Comparison of ENCODE assay signal across 14 cellular contexts in the genomic region with DNA sequence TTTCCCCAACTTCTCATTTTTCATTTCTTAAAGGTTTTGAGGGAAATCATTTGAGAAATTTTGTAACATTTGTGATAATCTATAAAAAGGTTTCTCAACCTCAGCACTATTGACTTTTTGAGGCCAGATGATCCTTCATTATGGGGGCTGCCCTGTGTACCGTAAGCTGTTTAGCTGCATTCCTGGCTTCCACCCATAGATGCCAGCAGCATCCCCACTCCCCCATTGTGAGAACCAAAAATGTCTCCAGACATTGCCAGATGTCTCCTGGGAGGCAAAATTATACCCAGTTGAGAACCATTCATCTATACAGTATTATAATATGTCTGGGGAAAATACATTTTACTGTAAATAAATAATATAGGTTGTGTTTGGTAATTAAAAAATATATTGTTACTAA.
DNase-seq lines count a peak whose midpoint lies in the region; ATAC-seq and TF ChIP-seq lines count a peak whose summit lies in the region.
"Had no signal": no experiment of that assay in that cellular context is flagged by ENCODE, and none has a peak within 500 bp of the region (broad histone marks: within the 10 kb centered on the region; RNA-seq: fewer than 3 reads in every experiment).

No MANE protein-coding gene starts in this region.

- no peaks in the 10 kb centered on the region for H3K9me2 ChIP-seq in hepatocyte (replicated peaks; ENCODE audit: insufficient read depth)

- peak; percentile 56 for TF ChIP-seq CTCF in A673 (conservative IDR thresholded peaks at IDR 0.05; ENCODE audit: low read depth, low read length)
- peak; percentile 61 for TF ChIP-seq CTCF in H9 (conservative IDR thresholded peaks at IDR 0.05)
- peak; percentile 24 for TF ChIP-seq CTCF in hepatocyte (IDR thresholded peaks at IDR 0.05; ENCODE audit: poor library complexity)

- no peak overlapping the region for H2AK5ac ChIP-seq in H9 (ENCODE audit: insufficient read length, low read length)

- no peak overlapping the region for H3K18ac ChIP-seq in H9 (ENCODE audit: insufficient read length, low read depth, low read length)

- H3K4me2 ChIP-seq in H9 (ENCODE audit: insufficient read depth, insufficient read length, low read length): no peak overlapping the region
- peak overlapping the region; percentile 23 for H3K4me2 ChIP-seq in hepatocyte

- H3K4me1 Mint-ChIP-seq in H9: peaks cover 61 to 62% of the 10 kb centered on the region in 2 experiments
- H3K4me1 Mint-ChIP-seq: B cell had no signal

- no peaks in the 10 kb centered on the region for H3K9me3 Mint-ChIP-seq in H9
- H3K9me3 Mint-ChIP-seq: activated T-cell treated with anti-CD3 and anti-CD28 coated beads, Interleukin-2, amount 50 U/mL, for 4 hours had no signal

- no peak for ATAC-seq in GM18873 (IDR thresholded peaks at IDR 0.05; ENCODE audit: low FRiP score, unreplicated experiment)
- ATAC-seq: activated T-cell treated with anti-CD3 and anti-CD28 coated beads, Interleukin-2, amount 50 U/mL, for 4 hours had no signal

- no peak overlapping the region for H2BK5ac ChIP-seq in H9 (ENCODE audit: insufficient read length, low read length)

- H2BK15ac ChIP-seq in H9 (ENCODE audit: low read depth, low read length): no peak overlapping the region

- no peak overlapping the region for H3K56ac ChIP-seq in H9 (ENCODE audit: insufficient read length, low read depth, low read length)

- H3K36me3 ChIP-seq in A673 (ENCODE audit: insufficient read depth, low read length, poor library complexity, severe bottlenecking): no peaks in the 10 kb centered on the region
- no peaks in the 10 kb centered on the region for H3K36me3 ChIP-seq in hepatocyte (replicated peaks; ENCODE audit: insufficient read depth, low read depth)
- H3K36me3 ChIP-seq: upper lobe of left lung had no signal

- no peak overlapping the region for H3K4me3 ChIP-seq in A673 (ENCODE audit: low read depth, low read length, poor library complexity, severe bottlenecking)
- H3K4me3 ChIP-seq in hepatocyte: no peak overlapping the region
- H3K4me3 ChIP-seq: skin epidermis, upper lobe of left lung had no signal

- no peak overlapping the region for H2BK12ac ChIP-seq in H9 (ENCODE audit: insufficient read length, low read depth, low read length)

- H3K27ac ChIP-seq in A673 (ENCODE audit: low read depth, low read length, poor library complexity, severe bottlenecking): no peak overlapping the region
- no peak overlapping the region for H3K27ac ChIP-seq in H9 (ENCODE audit: insufficient read length, low read depth, low read length)
- peak overlapping the region; percentile 31 for H3K27ac ChIP-seq in hepatocyte
- H3K27ac ChIP-seq: skin epidermis had no signal

- no peak overlapping the region for H4K5ac ChIP-seq in H9 (ENCODE audit: insufficient read length, low read depth, low read length)

- peaks cover 0 to 10% (median 4%) of the 10 kb centered on the region in 3 experiments; a peak in 4 of 7 replicates for H3K36me3 Mint-ChIP-seq in H9 (ENCODE audit: insufficient read depth in 1 of 3, low read depth in 3 of 3)

- no peaks in the 10 kb centered on the region for H4K20me1 ChIP-seq in H9 (ENCODE audit: control insufficient read depth, insufficient read depth, insufficient read length)
- H4K20me1 ChIP-seq in hepatocyte (ENCODE audit: insufficient read depth, poor library complexity, severe bottlenecking): peaks cover 26% of the 10 kb centered on the region

- H4K91ac ChIP-seq in H9 (ENCODE audit: insufficient read length, low read depth, low read length): no peak overlapping the region

- H2BK120ac ChIP-seq in H9 (ENCODE audit: low read depth, low read length, poor library complexity, severe bottlenecking): no peak overlapping the region

- H3K79me2 ChIP-seq in H9 (ENCODE audit: insufficient read depth, low read length) (peaks cover 10% of the 10 kb centered on the region; the same call in 1 of the 2 replicates), hepatocyte (peaks cover 80% of the 10 kb centered on the region)

- no peak overlapping the region for H4K8ac ChIP-seq in H9 (replicated peaks; ENCODE audit: insufficient read length, low read depth, low read length)

- no peak overlapping the region for H3K9ac ChIP-seq in H9 (ENCODE audit: extremely low read depth, insufficient read length, low read length)

- DNase-seq in A673 (ENCODE audit: low spot score): peak; percentile 70
- DNase-seq in H9: no peak
- DNase-seq in SK-MEL-5 (ENCODE audit: low read depth, low spot score): peak; percentile 8
- DNase-seq in hepatocyte (ENCODE audit: low spot score): no peak
- no peak for DNase-seq in activated CD8-positive, alpha-beta memory T cell treated with anti-CD3 and anti-CD28 coated beads for 24 hours
- no peak for DNase-seq in hepatic stellate cell (ENCODE audit: low spot score)
- DNase-seq in HEK293T (ENCODE audit: extremely low spot score): no peak
- DNase-seq: activated T-cell treated with anti-CD3 and anti-CD28 coated beads, Interleukin-2, amount 50 U/mL, for 4 hours; aorta; NCI-H2081; upper lobe of left lung had no signal

- no CpG with 5 or more reads among the region's 1 CpG for WGBS in H9 (ENCODE audit: extremely low coverage, insufficient read length, low lambda C conversion rate)
- 83% methylated on average over 1 of the region's 1 CpG for whole genome bisulfite sequencing in hepatocyte (ENCODE audit: low lambda C conversion rate, missing lambda C conversion rate)

- POLR2A ChIA-PET in A673 (lab: Charles Lee; ENCODE audit: low non-redundant PET) (no interaction called here), HEK293T (lab: Yijun Ruan, JAX) (no interaction called here)

- no peaks in the 10 kb centered on the region for H3K27me3 Mint-ChIP-seq in H9 (ENCODE audit: low read depth)
- H3K27me3 Mint-ChIP-seq: B cell had no signal

- no TSS peak for BruUV-seq in A673 (replicated peaks; lab: Mats Ljungman, UMichigan)

- H2AFZ ChIP-seq in H9 (ENCODE audit: low read length): no peak overlapping the region
- no peak overlapping the region for H2AFZ ChIP-seq in hepatocyte

- H3K9me3 ChIP-seq in A673 (ENCODE audit: low read depth, low read length, poor library complexity, severe bottlenecking): no peaks in the 10 kb centered on the region
- H3K9me3 ChIP-seq in H9 (ENCODE audit: control insufficient read depth, low read depth, low read length): no peaks in the 10 kb centered on the region
- H3K9me3 ChIP-seq in hepatocyte (ENCODE audit: low read depth): no peaks in the 10 kb centered on the region
- H3K9me3 ChIP-seq: upper lobe of left lung had no signal

- H3K27me3 ChIP-seq in A673 (replicated peaks; ENCODE audit: insufficient read depth, low read depth, low read length, poor library complexity) (no peaks in the 10 kb centered on the region), H9 (ENCODE audit: insufficient read depth, low read length) (no peaks in the 10 kb centered on the region), hepatocyte (no peaks in the 10 kb centered on the region)
- H3K27me3 ChIP-seq: upper lobe of left lung had no signal

- H3K23me2 ChIP-seq in H9 (ENCODE audit: insufficient read length, low read depth, low read length, poor library complexity, severe bottlenecking): no peaks in the 10 kb centered on the region

- H3K27ac Mint-ChIP-seq in H9: no peak overlapping the region
- H3K27ac Mint-ChIP-seq: B cell had no signal

- H2BK20ac ChIP-seq in H9 (ENCODE audit: low read depth, low read length, poor library complexity, severe bottlenecking): no peak overlapping the region

- H3K79me1 ChIP-seq in H9 (ENCODE audit: insufficient read depth, low read depth, low read length, poor library complexity, severe bottlenecking): peaks cover 8% of the 10 kb centered on the region

- in situ Hi-C loops in SK-MEL-5 (cut with HindIII; ENCODE audit: low pct_unique_long_range_greater_than_20kb, low sequenced_read_pairs): no loop called here

- no peak overlapping the region for H3K23ac ChIP-seq in H9 (ENCODE audit: insufficient read length, low read depth, low read length)

- no peak overlapping the region for H3K4ac ChIP-seq in H9 (ENCODE audit: low read depth, low read length)

- CTCF ChIA-PET in A673 (lab: Charles Lee) (no interaction called here), HEK293T (lab: Yijun Ruan, JAX) (interaction anchor here (1.1 kb wide), 1 partner anchor 24 kb away, joined by 4 read pairs; no protein-coding TSS in a partner anchor)

- no peak overlapping the region for H3T11ph ChIP-seq in H9 (ENCODE audit: low read length)

- H3K4me3 Mint-ChIP-seq in H9: no peak overlapping the region
- H3K4me3 Mint-ChIP-seq: activated T-cell treated with anti-CD3 and anti-CD28 coated beads, Interleukin-2, amount 50 U/mL, for 4 hours; B cell had no signal

- no peak overlapping the region for H3K14ac ChIP-seq in H9 (ENCODE audit: insufficient read depth, low read length)

- intact Hi-C loops in A673 (cut with micrococcal nuclease; ENCODE audit: unreplicated experiment): loop anchor here (5.0 kb wide), 1 partner anchor 72 kb away; no protein-coding TSS in a partner anchor

- H3K4me1 ChIP-seq in A673 (ENCODE audit: insufficient read depth, low read length, poor library complexity, severe bottlenecking) (peaks cover 26% of the 10 kb centered on the region), H9 (ENCODE audit: insufficient read depth, low read length) (peaks cover 16% of the 10 kb centered on the region), hepatocyte (ENCODE audit: insufficient read depth) (peaks cover 45% of the 10 kb centered on the region)

TF ChIP-seq in HEK293T, 16 proteins besides CTCF, POLR2A, EP300 and RAD21 (continues in another document):
- TF ChIP-seq LEF1 (IDR thresholded peaks at IDR 0.05; ENCODE audit: borderline replicate concordance): no peak
- TF ChIP-seq ARNT (IDR thresholded peaks at IDR 0.05): no peak
- TF ChIP-seq NFRKB (IDR thresholded peaks at IDR 0.05): no peak
- no peak for TF ChIP-seq HDGF (IDR thresholded peaks at IDR 0.05; ENCODE audit: borderline replicate concordance)
- no peak for TF ChIP-seq ZNF384 (IDR thresholded peaks at IDR 0.05)
- no peak for TF ChIP-seq FOXA1 (IDR thresholded peaks at IDR 0.05)
- TF ChIP-seq FOXM1 (IDR thresholded peaks at IDR 0.05; ENCODE audit: borderline replicate concordance): no peak
- no peak for TF ChIP-seq SUZ12 (IDR thresholded peaks at IDR 0.05)
- TF ChIP-seq L3MBTL2 (conservative IDR thresholded peaks at IDR 0.05): no peak
- no peak for TF ChIP-seq ELF4 (IDR thresholded peaks at IDR 0.05)
- no peak for TF ChIP-seq PKNOX1 (IDR thresholded peaks at IDR 0.05)
- TF ChIP-seq FOXK2 (IDR thresholded peaks at IDR 0.05): no peak
- no peak for TF ChIP-seq BHLHE40 (IDR thresholded peaks at IDR 0.05; ENCODE audit: borderline replicate concordance)
- no peak for TF ChIP-seq CTBP1 (IDR thresholded peaks at IDR 0.05; ENCODE audit: borderline replicate concordance)

Comparison
In these comparisons a context has a peak if more than half of its experiments do, and no peak if none do; other contexts are left out.
1. DNase-seq: peak in A673 (single experiment) and SK-MEL-5 (single experiment); none in H9 (single experiment), hepatocyte (single experiment), activated CD8-positive, alpha-beta memory T cell treated with anti-CD3 and anti-CD28 coated beads for 24 hours (single experiment), hepatic stellate cell (single experiment) and HEK293T (single experiment).
2. Peak in every context shown above with its lines, with median percentiles within 50 percentile points of each other: CTCF ChIP-seq.